14 cellular contexts compared by ENCODE assay signal in the genomic region with DNA sequence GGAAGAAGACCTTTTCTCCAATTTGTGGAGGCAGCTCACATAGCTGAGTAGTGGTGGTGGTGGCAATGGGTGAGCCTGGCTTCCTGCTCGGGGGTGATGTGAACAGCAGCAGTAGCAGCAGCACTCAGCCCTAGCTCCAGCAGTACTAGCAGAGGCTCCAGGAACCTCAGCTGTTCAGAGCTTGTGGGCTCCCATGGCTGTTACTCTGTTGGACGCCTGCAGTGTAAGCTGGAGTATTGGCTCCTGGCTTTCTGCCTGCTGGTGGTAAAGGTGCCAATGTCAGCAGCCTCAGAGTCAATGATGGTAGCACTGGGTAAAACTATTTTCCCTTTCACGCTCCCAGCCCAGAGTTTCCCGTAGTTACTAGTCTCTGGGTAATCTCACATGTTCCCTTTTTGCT. TPM values are rescaled to one million over a fixed set of nuclear protein-coding genes. Genes with fewer than 3 reads are reported as not detected.
DNase-seq lines count a peak whose midpoint lies in the region; ATAC-seq and TF ChIP-seq lines count a peak whose summit lies in the region.
"Had no signal": no experiment of that assay in that cellular context is flagged by ENCODE, and none has a peak within 500 bp of the region (broad histone marks: within the 10 kb centered on the region; RNA-seq: fewer than 3 reads in every experiment).

No MANE protein-coding gene starts in this region.

- H3K79me2 ChIP-seq in SK-N-SH (ENCODE audit: insufficient read depth), result peaks cover 8% of the 10 kb centered on the region

- peaks cover 8% of the 10 kb centered on the region for H3K36me3 Mint-ChIP-seq in activated CD8-positive, alpha-beta T cell treated with anti-CD3 and anti-CD28 coated beads, Interleukin-2, amount 10 ng/mL, durations not matched to agents 7 days and 5 days (ENCODE audit: low read depth)
- H3K36me3 Mint-ChIP-seq in activated CD8-positive, alpha-beta T cell treated with anti-CD3 and anti-CD28 coated beads for 36 hours (ENCODE audit: low read depth), result peaks cover 20% of the 10 kb centered on the region

- 56% methylated on average over 4 of the region's 4 CpGs for WGBS in thymus
- WGBS in SK-N-SH (ENCODE audit: low lambda C conversion rate), result 80% methylated on average over 4 of the region's 4 CpGs

- peak; percentile 39 for DNase-seq in activated CD8-positive, alpha-beta T cell treated with anti-CD3 and anti-CD28 coated beads, Interleukin-2, amount 10 ng/mL, durations not matched to agents 7 days and 5 days
- no peak for DNase-seq in activated CD8-positive, alpha-beta T cell treated with anti-CD3 and anti-CD28 coated beads for 36 hours
- peak; percentile 38 for DNase-seq in UCSD-AML1 (lab: John Stamatoyannopoulos, UW; ENCODE audit: unreplicated experiment)
- DNase-seq in right atrium auricular region (ENCODE audit: low spot score), result peak; percentile 68
- no peak for DNase-seq in hepatic stellate cell (ENCODE audit: low spot score)
- DNase-seq in SK-N-SH, result no peak
- DNase-seq: activated effector memory CD4-positive, alpha-beta T cell treated with anti-CD3 and anti-CD28 coated beads, Interleukin-2, amount 50 U/mL, for 16 hours; dorsolateral prefrontal cortex; HCEC 1CT; naive thymus-derived CD8-positive, alpha-beta T cell; NCI-H1417; PC-3 had no signal

- no peak overlapping the region for H3K4me2 ChIP-seq in SK-N-SH

- H4K20me1 ChIP-seq in SK-N-SH (ENCODE audit: insufficient read depth), result no peaks in the 10 kb centered on the region

- H3F3A ChIP-seq in SK-N-SH (replicated peaks; ENCODE audit: insufficient read depth), result peaks cover 22% of the 10 kb centered on the region

- no peak overlapping the region for H3K27ac Mint-ChIP-seq in activated CD8-positive, alpha-beta T cell treated with anti-CD3 and anti-CD28 coated beads, Interleukin-2, amount 10 ng/mL, durations not matched to agents 7 days and 5 days
- H3K27ac Mint-ChIP-seq in activated CD8-positive, alpha-beta T cell treated with anti-CD3 and anti-CD28 coated beads for 36 hours, result no peak overlapping the region

- TF ChIP-seq EP300 in SK-N-SH (IDR thresholded peaks at IDR 0.05; ENCODE audit: borderline replicate concordance in 1 of 2, low read depth in 1 of 2, low read length in 1 of 2), result no peak

- POLR2A ChIA-PET in activated CD8-positive, alpha-beta T cell treated with anti-CD3 and anti-CD28 coated beads, Interleukin-2, amount 10 ng/mL, durations not matched to agents 7 days and 5 days (lab: Charles Lee), result interaction anchor here (2.0 to 2.1 kb wide), 2 partner anchors 46 to 242 kb away, joined by 5 to 7 read pairs; a partner anchor contains a TSS
- POLR2A ChIA-PET in activated CD8-positive, alpha-beta T cell treated with anti-CD3 and anti-CD28 coated beads for 36 hours (lab: Charles Lee), result interaction anchor here (1.2 kb wide), 1 partner anchor 46 kb away, joined by 3 read pairs; a partner anchor contains a TSS
- POLR2A ChIA-PET in SK-N-SH (lab: Yijun Ruan, JAX), result no interaction called here

- no peak for ATAC-seq in activated CD8-positive, alpha-beta T cell treated with anti-CD3 and anti-CD28 coated beads, Interleukin-2, amount 10 ng/mL, durations not matched to agents 7 days and 5 days
- ATAC-seq in activated CD8-positive, alpha-beta T cell treated with anti-CD3 and anti-CD28 coated beads for 36 hours, result no peak
- no peak for ATAC-seq in GM19467 (IDR thresholded peaks at IDR 0.05; ENCODE audit: unreplicated experiment)
- ATAC-seq: naive thymus-derived CD8-positive, alpha-beta T cell; PC-3 had no signal

- H3K9me3 ChIP-seq in right atrium auricular region (no peaks in the 10 kb centered on the region), thymus (ENCODE audit: control insufficient read depth) (no peaks in the 10 kb centered on the region), SK-N-SH (no peaks in the 10 kb centered on the region)

- H3K36me3 ChIP-seq in right atrium auricular region, result no peaks in the 10 kb centered on the region
- H3K36me3 ChIP-seq in thymus (ENCODE audit: control insufficient read depth, insufficient read depth), result no peaks in the 10 kb centered on the region
- H3K36me3 ChIP-seq in SK-N-SH (replicated peaks in 1 of 2; ENCODE audit: control insufficient read depth in 1 of 2, insufficient read depth in 2 of 2, low read length in 1 of 2), result peaks cover 0 to 2% of the 10 kb centered on the region in 2 experiments

- no peaks in the 10 kb centered on the region for H3K27me3 Mint-ChIP-seq in activated CD8-positive, alpha-beta T cell treated with anti-CD3 and anti-CD28 coated beads, Interleukin-2, amount 10 ng/mL, durations not matched to agents 7 days and 5 days (ENCODE audit: low read depth)
- no peaks in the 10 kb centered on the region for H3K27me3 Mint-ChIP-seq in activated CD8-positive, alpha-beta T cell treated with anti-CD3 and anti-CD28 coated beads for 36 hours
- H3K27me3 Mint-ChIP-seq: naive thymus-derived CD8-positive, alpha-beta T cell had no signal

- no peaks in the 10 kb centered on the region for H3K9me2 ChIP-seq in SK-N-SH

- H3K4me3 ChIP-seq in right atrium auricular region (no peak overlapping the region), thymus (ENCODE audit: low read length) (no peak overlapping the region), SK-N-SH (ENCODE audit: low read depth in 2 of 2, low read length in 1 of 2) (no peak overlapping the region)
- H3K4me3 ChIP-seq: dorsolateral prefrontal cortex had no signal

- no peak for TF ChIP-seq RAD21 in SK-N-SH (IDR thresholded peaks at IDR 0.05; ENCODE audit: low read length)

- H3K27me3 ChIP-seq in right atrium auricular region (no peaks in the 10 kb centered on the region), thymus (ENCODE audit: control insufficient read depth, insufficient read depth) (no peaks in the 10 kb centered on the region), SK-N-SH (ENCODE audit: insufficient read depth) (no peaks in the 10 kb centered on the region)
- H3K27me3 ChIP-seq: dorsolateral prefrontal cortex had no signal

- H3K4me1 Mint-ChIP-seq in activated CD8-positive, alpha-beta T cell treated with anti-CD3 and anti-CD28 coated beads, Interleukin-2, amount 10 ng/mL, durations not matched to agents 7 days and 5 days (ENCODE audit: low read depth), result peaks cover 31% of the 10 kb centered on the region
- peaks cover 23% of the 10 kb centered on the region for H3K4me1 Mint-ChIP-seq in activated CD8-positive, alpha-beta T cell treated with anti-CD3 and anti-CD28 coated beads for 36 hours (ENCODE audit: low read depth)

- CTCF ChIA-PET in activated CD8-positive, alpha-beta T cell treated with anti-CD3 and anti-CD28 coated beads, Interleukin-2, amount 10 ng/mL, durations not matched to agents 7 days and 5 days (lab: Charles Lee), result interaction anchor here (4.4 kb wide), 1 partner anchor 10 kb away, joined by 39 read pairs; no protein-coding TSS in a partner anchor
- CTCF ChIA-PET in activated CD8-positive, alpha-beta T cell treated with anti-CD3 and anti-CD28 coated beads for 36 hours (lab: Charles Lee), result interaction anchor here (2.7 to 3.2 kb wide), 2 partner anchors 51 to 218 kb away, joined by 9 to 12 read pairs; no protein-coding TSS in a partner anchor
- CTCF ChIA-PET in SK-N-SH (lab: Yijun Ruan, JAX), result interaction anchor here (1.0 to 5.1 kb wide), 5 partner anchors 10 to 686 kb away, joined by 3 to 41 read pairs (median 5); no protein-coding TSS in a partner anchor

- H3K4me1 ChIP-seq in right atrium auricular region (peaks cover 0 to 25% of the 10 kb centered on the region in 2 donors), thymus (ENCODE audit: control insufficient read depth, insufficient read depth, low read length) (peaks cover 9% of the 10 kb centered on the region), SK-N-SH (ENCODE audit: control insufficient read depth in 1 of 2, insufficient read depth in 2 of 2, low read depth in 1 of 2, low read length in 1 of 2) (no peaks in the 10 kb centered on the region; a peak in 2 of 4 replicates)

- H3K9me3 Mint-ChIP-seq in activated CD8-positive, alpha-beta T cell treated with anti-CD3 and anti-CD28 coated beads, Interleukin-2, amount 10 ng/mL, durations not matched to agents 7 days and 5 days (ENCODE audit: insufficient read depth), result no peaks in the 10 kb centered on the region
- H3K9me3 Mint-ChIP-seq in activated CD8-positive, alpha-beta T cell treated with anti-CD3 and anti-CD28 coated beads for 36 hours, result peaks cover 2% of the 10 kb centered on the region
- H3K9me3 Mint-ChIP-seq: naive thymus-derived CD8-positive, alpha-beta T cell had no signal

- intact Hi-C loops in activated CD8-positive, alpha-beta T cell treated with anti-CD3 and anti-CD28 coated beads for 36 hours (cut with micrococcal nuclease), result loop anchor here (10.0 kb wide), 1 partner anchor 570 kb away; a partner anchor contains a TSS

- H3K4me3 Mint-ChIP-seq in activated CD8-positive, alpha-beta T cell treated with anti-CD3 and anti-CD28 coated beads, Interleukin-2, amount 10 ng/mL, durations not matched to agents 7 days and 5 days, result no peak overlapping the region
- no peak overlapping the region for H3K4me3 Mint-ChIP-seq in activated CD8-positive, alpha-beta T cell treated with anti-CD3 and anti-CD28 coated beads for 36 hours
- H3K4me3 Mint-ChIP-seq: naive thymus-derived CD8-positive, alpha-beta T cell had no signal

- H2AFZ ChIP-seq in SK-N-SH (ENCODE audit: low read depth), result no peak overlapping the region

- H3K9ac ChIP-seq in SK-N-SH, result no peak overlapping the region

- H3K27ac ChIP-seq in right atrium auricular region (peak overlapping the region in 1 of 2 donors; percentile 37), thymus (ENCODE audit: low read depth) (peak overlapping the region; percentile 65), SK-N-SH (ENCODE audit: low read depth in 2 of 2, low read length in 1 of 2) (no peak overlapping the region)

- TF ChIP-seq CTCF in activated CD8-positive, alpha-beta T cell treated with anti-CD3 and anti-CD28 coated beads for 36 hours (IDR thresholded peaks at IDR 0.05), result no peak
- TF ChIP-seq CTCF in right atrium auricular region (IDR thresholded peaks at IDR 0.05) (no peak), SK-N-SH (IDR thresholded peaks at IDR 0.05) (no peak)

RNA-seq across cellular contexts. Expression of a gene that starts 3.1 kb away (rescaled TPM):
- 10 to 100 TPM; 58.6 to 62.3 TPM for total RNA-seq in activated CD8-positive, alpha-beta T cell treated with anti-CD3 and anti-CD28 coated beads, Interleukin-2, amount 10 ng/mL, durations not matched to agents 7 days and 5 days
- total RNA-seq in activated CD8-positive, alpha-beta T cell treated with anti-CD3 and anti-CD28 coated beads for 36 hours, result 100 to 1,000 TPM; 105 to 110 TPM
- 10 to 100 TPM in 1 of 2 donors, 1 to 10 TPM in 1; 7.7 to 17.7 TPM for total RNA-seq in right atrium auricular region
- 30.5 TPM for polyA plus RNA-seq in thymus
- polyA plus RNA-seq in SK-N-SH (2012; rRNA removed), result 29.8 and 30.4 TPM in 2 replicates
- 30.0 and 35.7 TPM in 2 replicates for polyA plus RNA-seq in SK-N-SH (2012; cell fraction: cytosol; rRNA removed)
- 24.5 and 29.4 TPM in 2 replicates for polyA plus RNA-seq in SK-N-SH (2012; cell fraction: nucleus; rRNA removed)

RNA-seq across cellular contexts. Expression of a gene that starts 46.4 kb away (rescaled TPM):
- total RNA-seq in activated CD8-positive, alpha-beta T cell treated with anti-CD3 and anti-CD28 coated beads, Interleukin-2, amount 10 ng/mL, durations not matched to agents 7 days and 5 days, result 10 to 100 TPM; 55.9 to 61.0 TPM
- total RNA-seq in activated CD8-positive, alpha-beta T cell treated with anti-CD3 and anti-CD28 coated beads for 36 hours, result 10 to 100 TPM; 39.5 to 42.9 TPM
- 10 to 100 TPM; 23.7 to 24.0 TPM for total RNA-seq in right atrium auricular region
- polyA plus RNA-seq in thymus (38.9 TPM), SK-N-SH (2012; rRNA removed) (9.4 and 13.3 TPM in 2 replicates)
- 11.3 and 11.8 TPM in 2 replicates for polyA plus RNA-seq in SK-N-SH (2012; cell fraction: cytosol; rRNA removed)
- 24.0 and 30.5 TPM in 2 replicates for polyA plus RNA-seq in SK-N-SH (2012; cell fraction: nucleus; rRNA removed)

Comparison
In these comparisons a context has a peak if more than half of its experiments do, and no peak if none do; other contexts are left out.
1. DNase-seq: peak in activated CD8-positive, alpha-beta T cell treated with anti-CD3 and anti-CD28 coated beads, Interleukin-2, amount 10 ng/mL, durations not matched to agents 7 days and 5 days (single experiment), UCSD-AML1 (single experiment) and right atrium auricular region (single experiment); none in activated CD8-positive, alpha-beta T cell treated with anti-CD3 and anti-CD28 coated beads for 36 hours (single experiment), hepatic stellate cell (single experiment) and SK-N-SH (single experiment).